Comparison of ENCODE assay signal across 27 cellular contexts in the genomic region with DNA sequence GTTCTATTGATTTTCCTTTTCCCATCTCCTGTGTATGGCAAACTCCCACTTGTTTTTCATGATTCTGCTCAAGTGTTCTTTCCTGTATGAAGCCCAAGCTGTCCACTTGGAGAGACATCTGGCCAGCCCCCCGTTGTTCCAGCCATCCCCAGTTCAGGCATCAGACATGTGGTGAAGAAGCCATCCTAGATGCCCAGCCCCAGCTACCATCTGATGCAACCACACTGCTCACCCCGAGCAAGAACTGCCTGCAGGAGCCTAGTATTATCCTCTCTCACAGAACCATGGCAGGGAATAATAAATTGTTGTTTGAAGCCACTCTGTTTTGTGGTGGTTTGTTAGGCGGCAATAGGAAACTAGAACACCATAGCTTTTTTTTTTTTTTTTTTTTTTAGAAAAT. TPM values are rescaled to one million over a fixed set of nuclear protein-coding genes. Genes with fewer than 3 reads are reported as not detected.
A peak's percentile ranks its signal among the peaks of the same experiment; 100 is the strongest.
DNase-seq lines count a peak whose midpoint lies in the region; ATAC-seq and TF ChIP-seq lines count a peak whose summit lies in the region.
"Had no signal": no experiment of that assay in that cellular context is flagged by ENCODE, and none has a peak within 500 bp of the region (broad histone marks: within the 10 kb centered on the region; RNA-seq: fewer than 3 reads in every experiment).

No MANE protein-coding gene starts in this region.

- no peaks in the 10 kb centered on the region for H3K79me1 ChIP-seq in mesenchymal stem cell (replicated peaks; ENCODE audit: low read length, poor library complexity, severe bottlenecking)

- H3K79me2 ChIP-seq in OCI-LY1 (ENCODE audit: insufficient read depth, low read length) = no peaks in the 10 kb centered on the region

- H3K4ac ChIP-seq in mesenchymal stem cell (ENCODE audit: low read depth in 1 of 2, low read length in 2 of 2) = no peak overlapping the region

- no peak overlapping the region for H3K4me3 ChIP-seq in OCI-LY1 (ENCODE audit: low read depth, low read length, poor library complexity, severe bottlenecking)
- no peak overlapping the region for H3K4me3 ChIP-seq in mesenchymal stem cell (ENCODE audit: insufficient read depth in 1 of 2, low read depth in 1 of 2, low read length in 2 of 2)
- H3K4me3 ChIP-seq: A549, coronary artery, GM12878, right lobe of liver, stomach had no signal

- H3F3A ChIP-seq in OCI-LY1 (ENCODE audit: insufficient read depth, low read length) = peaks cover 6% of the 10 kb centered on the region; the same call in 1 of the 2 replicates

- H2BK12ac ChIP-seq in mesenchymal stem cell (ENCODE audit: low read length in 2 of 2) = no peak overlapping the region

- H3K9me3 Mint-ChIP-seq in T-helper 1 cell treated with Interleukin-12 subunit alpha and Interleukin-12 subunit beta and Interleukin-4 antibody, amounts not matched to agents 30 μg/mL and 1 μg/mL, for 36 hours = peaks cover 10% of the 10 kb centered on the region
- peaks cover 0 to 2% of the 10 kb centered on the region in 2 donors for H3K9me3 Mint-ChIP-seq in stimulated activated naive B cell treated with anti-CD40 and anti-IgM and Interleukin-4, amounts not matched to agents 10 μg/mL and 1 μg/mL and 100 μg/mL, for 72 hours
- peaks cover 5% of the 10 kb centered on the region for H3K9me3 Mint-ChIP-seq in T-helper 2 cell treated with Interferon-gamma antibody and Interleukin-4, amounts not matched to agents 5 μg/mL and 100 μg/mL, for 36 hours
- H3K9me3 Mint-ChIP-seq: activated naive CD8-positive, alpha-beta T cell treated with anti-CD3 and anti-CD28 coated beads for 36 hours; CD8-positive, alpha-beta memory T cell; immature natural killer cell had no signal

- H3K9me2 ChIP-seq in OCI-LY1 (ENCODE audit: low read depth, low read length) = no peaks in the 10 kb centered on the region

- H3K4me2 ChIP-seq in OCI-LY1 (ENCODE audit: low read length) (no peak overlapping the region), mesenchymal stem cell (ENCODE audit: low read length, poor library complexity, severe bottlenecking) (no peak overlapping the region)
- H3K4me2 ChIP-seq: A549 had no signal

- H3K27ac ChIP-seq in OCI-LY1 (ENCODE audit: low read depth, low read length, poor library complexity, severe bottlenecking) = peak overlapping the region; percentile 82
- H3K27ac ChIP-seq in mesenchymal stem cell (ENCODE audit: low read length, poor library complexity, severe bottlenecking) = no peak overlapping the region
- H3K27ac ChIP-seq: A549, coronary artery, right lobe of liver, stomach had no signal

- H3K36me3 ChIP-seq in OCI-LY1 (ENCODE audit: insufficient read depth, low read length) = no peaks in the 10 kb centered on the region
- H3K36me3 ChIP-seq in mesenchymal stem cell (ENCODE audit: control insufficient read depth in 1 of 2, insufficient read depth in 2 of 2, low read depth in 1 of 2, low read length in 2 of 2) = no peaks in the 10 kb centered on the region
- H3K36me3 ChIP-seq: right lobe of liver, stomach had no signal

- H3K23ac ChIP-seq in mesenchymal stem cell (ENCODE audit: low read length in 2 of 2) = no peak overlapping the region

- H3K18ac ChIP-seq in mesenchymal stem cell (ENCODE audit: low read depth in 1 of 2, low read length in 2 of 2) = no peak overlapping the region

- peaks cover 47% of the 10 kb centered on the region for H3K4me1 Mint-ChIP-seq in T-helper 1 cell treated with Interleukin-12 subunit alpha and Interleukin-12 subunit beta and Interleukin-4 antibody, amounts not matched to agents 30 μg/mL and 1 μg/mL, for 36 hours (ENCODE audit: low read depth)
- H3K4me1 Mint-ChIP-seq in stimulated activated naive B cell treated with anti-CD40 and anti-IgM and Interleukin-4, amounts not matched to agents 10 μg/mL and 1 μg/mL and 100 μg/mL, for 72 hours = peaks cover 31 to 72% of the 10 kb centered on the region in 2 donors
- peaks cover 49% of the 10 kb centered on the region for H3K4me1 Mint-ChIP-seq in T-helper 2 cell treated with Interferon-gamma antibody and Interleukin-4, amounts not matched to agents 5 μg/mL and 100 μg/mL, for 36 hours (ENCODE audit: low read depth)

- H3K4me1 ChIP-seq in OCI-LY1 (ENCODE audit: insufficient read depth, low read length, severe bottlenecking) = peaks cover 58% of the 10 kb centered on the region
- peaks cover 1% of the 10 kb centered on the region for H3K4me1 ChIP-seq in mesenchymal stem cell (ENCODE audit: control insufficient read depth, insufficient read depth, low read depth, low read length)
- H3K4me1 ChIP-seq: right lobe of liver had no signal

- no peak overlapping the region for H2BK120ac ChIP-seq in mesenchymal stem cell (ENCODE audit: low read depth, low read length)

- peak overlapping the region; percentile 36 for H3K27ac Mint-ChIP-seq in T-helper 1 cell treated with Interleukin-12 subunit alpha and Interleukin-12 subunit beta and Interleukin-4 antibody, amounts not matched to agents 30 μg/mL and 1 μg/mL, for 36 hours
- H3K27ac Mint-ChIP-seq in stimulated activated naive B cell treated with anti-CD40 and anti-IgM and Interleukin-4, amounts not matched to agents 10 μg/mL and 1 μg/mL and 100 μg/mL, for 72 hours = peak overlapping the region; percentile 34
- H3K27ac Mint-ChIP-seq in T-helper 2 cell treated with Interferon-gamma antibody and Interleukin-4, amounts not matched to agents 5 μg/mL and 100 μg/mL, for 36 hours = no peak overlapping the region
- H3K27ac Mint-ChIP-seq: activated naive CD8-positive, alpha-beta T cell treated with anti-CD3 and anti-CD28 coated beads for 36 hours had no signal

- no peaks in the 10 kb centered on the region for H3K27me3 ChIP-seq in OCI-LY1 (ENCODE audit: insufficient read depth, low read length)
- H3K27me3 ChIP-seq in mesenchymal stem cell (ENCODE audit: control insufficient read depth in 1 of 2, insufficient read depth in 1 of 2, low read length in 2 of 2) = no peaks in the 10 kb centered on the region
- H3K27me3 ChIP-seq: right lobe of liver, stomach had no signal

- no peak overlapping the region for H2BK5ac ChIP-seq in mesenchymal stem cell (ENCODE audit: low read depth, low read length, poor library complexity, severe bottlenecking)

- H3K14ac ChIP-seq in mesenchymal stem cell (ENCODE audit: low read length in 2 of 2) = no peak overlapping the region

- no peaks in the 10 kb centered on the region for H4K20me1 ChIP-seq in OCI-LY1 (ENCODE audit: insufficient read depth, low read length)

- peaks cover 35% of the 10 kb centered on the region for H3K36me3 Mint-ChIP-seq in T-helper 1 cell treated with Interleukin-12 subunit alpha and Interleukin-12 subunit beta and Interleukin-4 antibody, amounts not matched to agents 30 μg/mL and 1 μg/mL, for 36 hours (ENCODE audit: low read depth)
- peaks cover 8 to 17% of the 10 kb centered on the region in 2 donors for H3K36me3 Mint-ChIP-seq in stimulated activated naive B cell treated with anti-CD40 and anti-IgM and Interleukin-4, amounts not matched to agents 10 μg/mL and 1 μg/mL and 100 μg/mL, for 72 hours
- peaks cover 42% of the 10 kb centered on the region for H3K36me3 Mint-ChIP-seq in T-helper 2 cell treated with Interferon-gamma antibody and Interleukin-4, amounts not matched to agents 5 μg/mL and 100 μg/mL, for 36 hours (ENCODE audit: low read depth)

- H4K91ac ChIP-seq in mesenchymal stem cell (ENCODE audit: low read length) = no peak overlapping the region

- H3K9me3 ChIP-seq in OCI-LY1 (ENCODE audit: low read length) (no peaks in the 10 kb centered on the region), mesenchymal stem cell (ENCODE audit: control insufficient read depth, low read length) (no peaks in the 10 kb centered on the region)
- H3K9me3 ChIP-seq: A549, right lobe of liver, stomach had no signal

- peak overlapping the region; percentile 61 for H2AK5ac ChIP-seq in mesenchymal stem cell (ENCODE audit: low read length, severe bottlenecking)

- H3K9ac ChIP-seq in OCI-LY1 (ENCODE audit: low read length) (no peak overlapping the region), mesenchymal stem cell (ENCODE audit: low read length) (no peak overlapping the region)

- H2BK15ac ChIP-seq in mesenchymal stem cell (ENCODE audit: low read depth, poor library complexity, severe bottlenecking) = no peak overlapping the region

- H4K8ac ChIP-seq in mesenchymal stem cell (ENCODE audit: low read length) = no peak overlapping the region

- TF ChIP-seq CTCF in OCI-LY1 (IDR thresholded peaks at IDR 0.05; ENCODE audit: low read length) = no peak

- no peak overlapping the region for H3K4me3 Mint-ChIP-seq in T-helper 1 cell treated with Interleukin-12 subunit alpha and Interleukin-12 subunit beta and Interleukin-4 antibody, amounts not matched to agents 30 μg/mL and 1 μg/mL, for 36 hours
- H3K4me3 Mint-ChIP-seq in stimulated activated naive B cell treated with anti-CD40 and anti-IgM and Interleukin-4, amounts not matched to agents 10 μg/mL and 1 μg/mL and 100 μg/mL, for 72 hours = peak overlapping the region in 1 of 2 donors; percentile 1
- no peak overlapping the region for H3K4me3 Mint-ChIP-seq in T-helper 2 cell treated with Interferon-gamma antibody and Interleukin-4, amounts not matched to agents 5 μg/mL and 100 μg/mL, for 36 hours
- H3K4me3 Mint-ChIP-seq: activated naive CD8-positive, alpha-beta T cell treated with anti-CD3 and anti-CD28 coated beads for 36 hours; immature natural killer cell had no signal

- no peak overlapping the region for H2AFZ ChIP-seq in OCI-LY1 (ENCODE audit: low read length)
- no peak overlapping the region for H2AFZ ChIP-seq in mesenchymal stem cell (ENCODE audit: low read depth, low read length)

- H3K27me3 Mint-ChIP-seq in T-helper 1 cell treated with Interleukin-12 subunit alpha and Interleukin-12 subunit beta and Interleukin-4 antibody, amounts not matched to agents 30 μg/mL and 1 μg/mL, for 36 hours (ENCODE audit: low read depth) = no peaks in the 10 kb centered on the region
- H3K27me3 Mint-ChIP-seq in stimulated activated naive B cell treated with anti-CD40 and anti-IgM and Interleukin-4, amounts not matched to agents 10 μg/mL and 1 μg/mL and 100 μg/mL, for 72 hours = no peaks in the 10 kb centered on the region
- H3K27me3 Mint-ChIP-seq in T-helper 2 cell treated with Interferon-gamma antibody and Interleukin-4, amounts not matched to agents 5 μg/mL and 100 μg/mL, for 36 hours (ENCODE audit: low read depth) = no peaks in the 10 kb centered on the region

- ATAC-seq in stimulated activated naive B cell treated with anti-CD40 and anti-IgM and Interleukin-4, amounts not matched to agents 10 μg/mL and 1 μg/mL and 100 μg/mL, for 72 hours (replicated peaks) = no peak
- ATAC-seq: A549, HCT116, left colon, right lobe of liver, Right ventricle myocardium inferior had no signal

- 100% methylated on average over 1 of the region's 3 CpGs for WGBS in mesenchymal stem cell

- DNase-seq in T-helper 1 cell = no peak
- DNase-seq in mesenchymal stem cell = no peak
- DNase-seq in stimulated activated naive B cell treated with anti-CD40 and anti-IgM and Interleukin-4, amounts not matched to agents 10 μg/mL and 1 μg/mL and 100 μg/mL, for 72 hours = no peak
- no peak for DNase-seq in AG08396 (ENCODE audit: low spot score)
- no peak for DNase-seq in T-helper 2 cell treated with Interferon-gamma antibody and Interleukin-4, amounts not matched to agents 5 μg/mL and 100 μg/mL, for 36 hours (ENCODE audit: low spot score)
- DNase-seq in NCI-H748 treated with DMSO at 0.1 percent for 48 hours (lab: John Stamatoyannopoulos, UW) = no peak
- DNase-seq: activated CD4-positive, alpha-beta T cell treated with anti-CD3 and anti-CD28 coated beads for 48 hours; activated effector memory CD4-positive, alpha-beta T cell treated with anti-CD3 and anti-CD28 coated beads, Interleukin-2, amount 50 U/mL, for 16 hours; activated naive CD8-positive, alpha-beta T cell treated with anti-CD3 and anti-CD28 coated beads for 36 hours; caudate nucleus; CD8-positive, alpha-beta memory T cell; effector memory CD4-positive, alpha-beta T cell; immature natural killer cell; left colon; MM.1S; NCI-H2029 treated with DMSO at 0.1 percent for 48 hours; right lobe of liver; stimulated activated CD8-positive, alpha-beta memory T cell treated with anti-CD3 and anti-CD28 coated beads, Interleukin-4, amount 100 ng/mL, for 48 hours; stomach; T1000 had no signal

RNA-seq across cellular contexts. Expression of a gene that starts 19.5 kb away (rescaled TPM):
- polyA plus RNA-seq in mesenchymal stem cell (2013, experiment 1 of 2) = 62.0 TPM
- polyA plus RNA-seq in mesenchymal stem cell (2013, experiment 2 of 2) = 68.1 TPM
